ENCODE assay signal across 13 cellular contexts in the genomic region with DNA sequence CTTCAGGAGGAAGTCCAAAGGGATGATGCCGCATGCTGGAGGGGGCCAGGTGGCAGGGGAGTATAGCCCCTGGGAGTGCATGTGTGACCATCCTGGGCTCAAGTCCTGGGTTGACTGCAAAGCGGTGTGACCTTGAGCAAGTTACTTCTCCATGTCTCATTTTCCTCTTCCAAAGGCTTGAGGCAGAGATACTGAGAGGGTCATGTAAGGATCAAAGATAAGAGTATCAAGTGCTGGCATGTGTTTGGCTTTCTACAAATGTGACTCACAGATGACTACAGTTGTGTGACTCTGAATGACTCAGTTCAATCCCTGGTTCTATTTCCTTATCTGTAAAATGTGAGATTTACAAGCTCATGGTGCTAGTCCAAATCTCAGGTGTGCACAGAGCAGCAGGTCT. TPM values are rescaled to one million over a fixed set of nuclear protein-coding genes. Genes with fewer than 3 reads are reported as not detected.
DNase-seq lines count a peak whose midpoint lies in the region; ATAC-seq and TF ChIP-seq lines count a peak whose summit lies in the region.
"Had no signal": no experiment of that assay in that cellular context is flagged by ENCODE, and none has a peak within 500 bp of the region (broad histone marks: within the 10 kb centered on the region; RNA-seq: fewer than 3 reads in every experiment).

No MANE protein-coding gene starts in this region.

- TF ChIP-seq CTCF in IMR-90 (conservative IDR thresholded peaks at IDR 0.05; ENCODE audit: low read depth, low read length) (no peak), cardiac fibroblast (IDR thresholded peaks at IDR 0.05; ENCODE audit: low read depth, low read length) (no peak), lung (IDR thresholded peaks at IDR 0.05; ENCODE audit: control extremely low read depth, extremely low read depth) (no peak)

- ATAC-seq in IMR-90 (ENCODE audit: low read depth), result peak; percentile 82
- peak; percentile 64 for ATAC-seq in lung (ENCODE audit: insufficient read depth, low FRiP score)
- no peak for ATAC-seq in left lobe of liver

- peak; percentile 20 for DNase-seq in CD1c-positive myeloid dendritic cell (ENCODE audit: extremely low spot score)
- DNase-seq in IMR-90, result peak; percentile 87
- DNase-seq in cardiac fibroblast (ENCODE audit: low read depth in 2 of 2), result peak; percentile 29 to 61
- no peak for DNase-seq in lung (ENCODE audit: low spot score)
- DNase-seq in left lobe of liver (ENCODE audit: low spot score), result no peak
- DNase-seq in SKM-1 (lab: John Stamatoyannopoulos, UW; ENCODE audit: unreplicated experiment), result no peak
- no peak for DNase-seq in HAP-1 (ENCODE audit: low spot score in 2 of 2)
- DNase-seq in ureter (ENCODE audit: low spot score), result no peak
- DNase-seq: activated naive CD4-positive, alpha-beta T cell treated with anti-CD3 and anti-CD28 coated beads, Interleukin-2, amount 50 U/mL, for 16 hours; heart right ventricle; NCI-H2081; stimulated activated CD8-positive, alpha-beta memory T cell treated with anti-CD3 and anti-CD28 coated beads, Interleukin-4, amount 100 ng/mL, for 48 hours had no signal

- intact Hi-C loops in IMR-90 (cut with micrococcal nuclease), result no loop called here

- H4K91ac ChIP-seq in IMR-90 (ENCODE audit: insufficient read depth, low read depth, low read length), result no peak overlapping the region; the same call in 1 of the 2 replicates

- H3K9ac ChIP-seq in IMR-90 (ENCODE audit: low read depth, low read length), result no peak overlapping the region
- H3K9ac ChIP-seq: parathyroid adenoma had no signal

- BruUV-seq in IMR-90 (replicated peaks; lab: Mats Ljungman, UMichigan), result no TSS peak

- POLR2A ChIA-PET in IMR-90 (lab: Charles Lee; ENCODE audit: unreplicated experiment), result no interaction called here

- no peak overlapping the region for H2AK9ac ChIP-seq in IMR-90 (replicated peaks; ENCODE audit: low read depth, low read length, poor library complexity)

- no peak overlapping the region for H3K18ac ChIP-seq in IMR-90 (ENCODE audit: low read depth, low read length)

- H3K23ac ChIP-seq in IMR-90 (ENCODE audit: low read depth, low read length), result no peak overlapping the region

- dilution Hi-C loops in IMR-90 (cut with HindIII; ENCODE audit: low sequenced_read_pairs, unreplicated experiment), result no loop called here

- peak overlapping the region; percentile 3 for H2BK5ac ChIP-seq in IMR-90 (ENCODE audit: low read depth, low read length, poor library complexity, severe bottlenecking)

- peak overlapping the region; percentile 15 for H2AFZ ChIP-seq in IMR-90 (replicated peaks; ENCODE audit: low read length, poor library complexity)
- H2AFZ ChIP-seq: parathyroid adenoma had no signal

- no peak overlapping the region for H3K4me2 ChIP-seq in IMR-90 (ENCODE audit: low read depth, low read length)

- H2BK20ac ChIP-seq in IMR-90 (ENCODE audit: low read depth, low read length), result no peak overlapping the region

- H3K27me3 ChIP-seq in IMR-90 (ENCODE audit: control insufficient read depth, insufficient read depth, low read length), result peaks cover 13% of the 10 kb centered on the region; the same call in 1 of the 2 replicates
- no peaks in the 10 kb centered on the region for H3K27me3 ChIP-seq in lung (ENCODE audit: control insufficient read depth, insufficient read depth)
- H3K27me3 ChIP-seq in HAP-1 (ENCODE audit: low read depth), result no peaks in the 10 kb centered on the region
- H3K27me3 ChIP-seq: heart right ventricle had no signal

- H3K27ac ChIP-seq in IMR-90 (ENCODE audit: insufficient read depth, low read length), result no peak overlapping the region
- no peak overlapping the region for H3K27ac ChIP-seq in lung (ENCODE audit: low read depth in 1 of 2, low read length in 1 of 2)
- H3K27ac ChIP-seq: heart right ventricle, parathyroid adenoma had no signal

- H3K56ac ChIP-seq in IMR-90 (ENCODE audit: extremely low read depth, insufficient read depth, low read length), result no peak overlapping the region

- H4K20me1 ChIP-seq in IMR-90 (ENCODE audit: insufficient read depth, low read length), result no peaks in the 10 kb centered on the region

- H3K9me3 ChIP-seq in IMR-90 (ENCODE audit: control insufficient read depth, insufficient read depth, low read length) (no peaks in the 10 kb centered on the region), lung (ENCODE audit: control insufficient read depth in 2 of 2, insufficient read depth in 1 of 2, low read length in 1 of 2) (no peaks in the 10 kb centered on the region), HAP-1 (no peaks in the 10 kb centered on the region)
- H3K9me3 ChIP-seq: heart right ventricle had no signal

- no peak for TF ChIP-seq POLR2A in IMR-90 (IDR thresholded peaks at IDR 0.05; ENCODE audit: low read depth, low read length)

- TF ChIP-seq RAD21 in IMR-90 (IDR thresholded peaks at IDR 0.05; ENCODE audit: low read length), result no peak

- no peak overlapping the region for H4K8ac ChIP-seq in IMR-90 (ENCODE audit: low read depth in 2 of 2, low read length in 2 of 2)

- H2BK15ac ChIP-seq in IMR-90 (ENCODE audit: low read depth, low read length), result no peak overlapping the region

- peaks cover 9% of the 10 kb centered on the region for H3K4me1 ChIP-seq in IMR-90 (ENCODE audit: control insufficient read depth, insufficient read depth, low read length)
- no peaks in the 10 kb centered on the region for H3K4me1 ChIP-seq in lung (ENCODE audit: control insufficient read depth in 2 of 2, insufficient read depth in 2 of 2, low read length in 2 of 2)
- no peaks in the 10 kb centered on the region for H3K4me1 ChIP-seq in HAP-1
- H3K4me1 ChIP-seq: parathyroid adenoma had no signal

- no peak overlapping the region for H2BK120ac ChIP-seq in IMR-90 (ENCODE audit: low read depth, low read length)

- H3K4ac ChIP-seq in IMR-90 (ENCODE audit: low read depth, low read length), result no peak overlapping the region

- no peaks in the 10 kb centered on the region for H3K36me3 ChIP-seq in IMR-90 (ENCODE audit: control insufficient read depth, insufficient read depth, low read length)
- H3K36me3 ChIP-seq in lung (ENCODE audit: control insufficient read depth in 2 of 2, insufficient read depth in 2 of 2, low read length in 2 of 2), result no peaks in the 10 kb centered on the region
- H3K36me3 ChIP-seq in HAP-1 (replicated peaks), result no peaks in the 10 kb centered on the region
- H3K36me3 ChIP-seq: heart right ventricle had no signal

- CTCF ChIA-PET in IMR-90 (lab: Yijun Ruan, JAX), result interaction anchor here (1.4 to 1.5 kb wide), 2 partner anchors 17 to 18 kb away, joined by 3 read pairs; no protein-coding TSS in a partner anchor

- H3K4me3 ChIP-seq in IMR-90 (ENCODE audit: insufficient read depth, low read depth, low read length), result no peak overlapping the region
- H3K4me3 ChIP-seq in cardiac fibroblast (replicated peaks in 1 of 2; ENCODE audit: low read depth in 2 of 2, low read length in 2 of 2), result no peak overlapping the region
- no peak overlapping the region for H3K4me3 ChIP-seq in lung
- no peak overlapping the region for H3K4me3 ChIP-seq in HAP-1
- H3K4me3 ChIP-seq: heart right ventricle had no signal

- no peak overlapping the region for H4K5ac ChIP-seq in IMR-90 (ENCODE audit: low read depth, low read length)

- WGBS in IMR-90 (ENCODE audit: extremely low coverage in 2 of 2, insufficient read length in 1 of 2), 2 experiments, result no CpG with 5 or more reads among the region's 2 CpGs
- 90 to 97% methylated on average over 2 of the region's 2 CpGs for WGBS in lung, 2 donors

- H3K14ac ChIP-seq in IMR-90 (replicated peaks; ENCODE audit: low read depth, low read length), result no peak overlapping the region

- H3K9me1 ChIP-seq in IMR-90 (ENCODE audit: insufficient read depth, low read length), result 0 out of 2 replicates have a peak, but pooled peaks cover 8% of the 10 kb centered on the region

- in situ Hi-C loops in IMR-90 (cut with MboI; ENCODE audit: low sequenced_read_pairs) (no loop called here), HAP-1 (cut with MboI; ENCODE audit: low sequenced_read_pairs) (no loop called here)

- no peaks in the 10 kb centered on the region for H3K79me1 ChIP-seq in IMR-90 (ENCODE audit: low read depth in 1 of 2, low read length in 2 of 2)

- H2AK5ac ChIP-seq in IMR-90 (ENCODE audit: low read depth, low read length), result no peak overlapping the region; the same call in 1 of the 2 replicates

TF ChIP-seq in IMR-90, 13 proteins besides CTCF, POLR2A, EP300 and RAD21 (continues in another document):
- TF ChIP-seq MAZ (IDR thresholded peaks at IDR 0.05; ENCODE audit: borderline replicate concordance, low read depth, low read length) (no peak), CHD1 (IDR thresholded peaks at IDR 0.05; ENCODE audit: low read depth, low read length) (no peak), FOS (IDR thresholded peaks at IDR 0.05; ENCODE audit: low read depth, low read length) (peak; percentile 91)
- TF ChIP-seq, protein P1, sequence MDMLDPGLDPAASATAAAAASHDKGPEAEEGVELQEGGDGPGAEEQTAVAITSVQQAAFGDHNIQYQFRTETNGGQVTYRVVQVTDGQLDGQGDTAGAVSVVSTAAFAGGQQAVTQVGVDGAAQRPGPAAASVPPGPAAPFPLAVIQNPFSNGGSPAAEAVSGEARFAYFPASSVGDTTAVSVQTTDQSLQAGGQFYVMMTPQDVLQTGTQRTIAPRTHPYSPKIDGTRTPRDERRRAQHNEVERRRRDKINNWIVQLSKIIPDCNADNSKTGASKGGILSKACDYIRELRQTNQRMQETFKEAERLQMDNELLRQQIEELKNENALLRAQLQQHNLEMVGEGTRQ (IDR thresholded peaks at IDR 0.05; ENCODE audit: low read depth, low read length), result no peak
- TF ChIP-seq, protein P2, sequence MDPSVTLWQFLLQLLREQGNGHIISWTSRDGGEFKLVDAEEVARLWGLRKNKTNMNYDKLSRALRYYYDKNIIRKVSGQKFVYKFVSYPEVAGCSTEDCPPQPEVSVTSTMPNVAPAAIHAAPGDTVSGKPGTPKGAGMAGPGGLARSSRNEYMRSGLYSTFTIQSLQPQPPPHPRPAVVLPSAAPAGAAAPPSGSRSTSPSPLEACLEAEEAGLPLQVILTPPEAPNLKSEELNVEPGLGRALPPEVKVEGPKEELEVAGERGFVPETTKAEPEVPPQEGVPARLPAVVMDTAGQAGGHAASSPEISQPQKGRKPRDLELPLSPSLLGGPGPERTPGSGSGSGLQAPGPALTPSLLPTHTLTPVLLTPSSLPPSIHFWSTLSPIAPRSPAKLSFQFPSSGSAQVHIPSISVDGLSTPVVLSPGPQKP (IDR thresholded peaks at IDR 0.05; ENCODE audit: borderline replicate concordance, low read depth, low read length), result no peak

RNA-seq across cellular contexts. Expression of a gene that starts 26.1 kb away (rescaled TPM):
- total RNA-seq in IMR-90 (2012; rRNA removed), result not detected in 2 replicates
- not detected in 2 replicates for polyA plus RNA-seq in IMR-90 (2012; rRNA removed)
- not detected in 2 replicates for polyA plus RNA-seq in IMR-90 (2012; cell fraction: cytosol; rRNA removed)
- polyA plus RNA-seq in IMR-90 (2012; cell fraction: nucleus; rRNA removed; ENCODE audit: low replicate concordance), result not detected in 2 replicates
- total RNA-seq in lung, result not detected
- under 1 TPM; 0.05 to 0.22 TPM for polyA plus RNA-seq in lung
- total RNA-seq in left lobe of liver, result not detected
- total RNA-seq in ureter, result 9.3 TPM

RNA-seq across cellular contexts. Expression of a gene that starts 41.9 kb away (rescaled TPM):
- not detected in 2 replicates for total RNA-seq in IMR-90 (2012; rRNA removed)
- polyA plus RNA-seq in IMR-90 (2012; rRNA removed), result not detected in 2 replicates
- not detected in 2 replicates for polyA plus RNA-seq in IMR-90 (2012; cell fraction: cytosol; rRNA removed)
- not detected in 2 replicates for polyA plus RNA-seq in IMR-90 (2012; cell fraction: nucleus; rRNA removed; ENCODE audit: low replicate concordance)
- total RNA-seq in lung, result not detected
- polyA plus RNA-seq in lung, result not detected
- total RNA-seq in left lobe of liver, result not detected
- total RNA-seq in ureter, result not detected
- total RNA-seq: heart right ventricle had no signal
- polyA plus RNA-seq: heart right ventricle had no signal

Comparison
In these comparisons a context has a peak if more than half of its experiments do, and no peak if none do; other contexts are left out.
1. DNase-seq: peak in CD1c-positive myeloid dendritic cell (single experiment), IMR-90 (single experiment) and cardiac fibroblast (2 of 2); none in lung (single experiment), left lobe of liver (single experiment), SKM-1 (single experiment), HAP-1 (0 of 2) and ureter (single experiment).